1 cellular context compared by ENCODE assay signal in the genomic region with DNA sequence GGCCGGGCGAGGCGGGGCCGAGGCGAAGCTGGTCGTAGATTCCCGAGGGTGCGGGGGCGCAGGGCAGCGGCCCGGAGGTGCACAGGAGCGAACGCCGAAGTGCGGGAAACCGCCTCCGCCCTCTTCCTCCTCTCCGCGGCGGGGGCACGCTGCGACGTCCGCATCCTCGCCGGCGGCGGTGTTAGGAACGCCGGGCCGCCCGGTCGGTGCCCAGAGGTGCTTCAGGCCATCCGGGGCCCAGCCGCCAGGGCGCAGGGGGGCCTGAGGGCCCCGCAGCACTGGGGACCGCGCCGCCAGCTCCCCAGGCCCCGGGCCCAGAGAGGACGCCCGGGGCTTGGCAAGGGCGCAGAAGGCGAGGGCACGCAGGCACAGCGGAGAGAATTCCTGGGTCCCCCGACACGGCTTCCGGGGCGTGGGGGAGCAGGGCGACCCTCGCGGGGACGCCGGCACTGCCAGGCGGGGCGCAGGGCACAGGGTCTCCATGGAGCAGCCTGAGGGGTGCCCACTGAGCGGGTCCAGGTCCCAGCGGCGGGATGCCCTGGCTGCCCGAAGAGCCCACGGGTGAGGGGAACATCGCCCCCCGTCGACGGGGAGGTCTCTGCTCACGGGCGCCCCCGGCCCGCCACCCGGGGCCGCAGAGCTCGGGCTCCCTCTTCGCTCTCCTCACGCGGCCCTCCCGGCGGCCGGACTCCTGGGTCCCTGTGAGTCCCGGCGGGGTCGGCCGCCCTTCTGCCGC.
TF ChIP-seq lines count a peak whose summit lies in the region.

No MANE protein-coding gene starts in this region.

TF ChIP-seq in HepG2, 621 proteins besides CTCF, POLR2A, EP300 and RAD21 (continued from another document and continues in another):
- TF ChIP-seq FOXP4 (CRISPR knock-in tag; IDR thresholded peaks at IDR 0.05) (no peak), TBP (CRISPR knock-in tag; IDR thresholded peaks at IDR 0.05) (no peak), ZNF737 (CRISPR knock-in tag; IDR thresholded peaks at IDR 0.05; ENCODE audit: borderline replicate concordance) (no peak), HOXA9 (CRISPR knock-in tag; IDR thresholded peaks at IDR 0.05; ENCODE audit: borderline replicate concordance) (0 out of 2 replicates have a peak, but pooled peaks have one; percentile 31), GRHL1 (CRISPR knock-in tag; conservative IDR thresholded peaks at IDR 0.05) (no peak), HES4 (CRISPR knock-in tag; IDR thresholded peaks at IDR 0.05; ENCODE audit: borderline replicate concordance) (peak; percentile 77), HIVEP1 (CRISPR knock-in tag; IDR thresholded peaks at IDR 0.05) (0 out of 2 replicates have a peak, but pooled peaks have one; percentile 31), MEIS2 (CRISPR knock-in tag; IDR thresholded peaks at IDR 0.05) (no peak), TOPORS (CRISPR knock-in tag; IDR thresholded peaks at IDR 0.05) (no peak), KMT2A (CRISPR knock-in tag; IDR thresholded peaks at IDR 0.05) (no peak), ZBTB7B (CRISPR knock-in tag; IDR thresholded peaks at IDR 0.05) (no peak), ZNF569 (CRISPR knock-in tag; IDR thresholded peaks at IDR 0.05; ENCODE audit: borderline replicate concordance) (no peak), EHMT2 (IDR thresholded peaks at IDR 0.05; ENCODE audit: borderline replicate concordance, low read depth, low read length) (no peak), NBN (conservative IDR thresholded peaks at IDR 0.05) (no peak), ZSCAN25 (CRISPR knock-in tag; IDR thresholded peaks at IDR 0.05) (no peak), ZNF274 (CRISPR knock-in tag; IDR thresholded peaks at IDR 0.05) (no peak), AHDC1 (CRISPR knock-in tag; IDR thresholded peaks at IDR 0.05; ENCODE audit: borderline replicate concordance) (no peak), SIN3A (IDR thresholded peaks at IDR 0.05; ENCODE audit: borderline replicate concordance, low read depth, low read length) (no peak), EEA1 (CRISPR knock-in tag; IDR thresholded peaks at IDR 0.05; ENCODE audit: borderline replicate concordance) (no peak), SRF (IDR thresholded peaks at IDR 0.05; ENCODE audit: low read depth, low read length) (no peak), ZNF101 (CRISPR knock-in tag; IDR thresholded peaks at IDR 0.05; ENCODE audit: borderline replicate concordance, low read depth) (no peak), ZKSCAN8 (CRISPR knock-in tag; IDR thresholded peaks at IDR 0.05; ENCODE audit: borderline replicate concordance) (no peak), GPN1 (CRISPR knock-in tag; IDR thresholded peaks at IDR 0.05; ENCODE audit: borderline replicate concordance) (no peak), TMF1 (CRISPR knock-in tag; IDR thresholded peaks at IDR 0.05; ENCODE audit: low read depth) (peak; percentile 33; the same call in 1 of the 2 replicates), NFRKB (IDR thresholded peaks at IDR 0.05) (no peak), NAIF1 (CRISPR knock-in tag; IDR thresholded peaks at IDR 0.05; ENCODE audit: borderline replicate concordance) (no peak)
- TF ChIP-seq, protein P1, sequence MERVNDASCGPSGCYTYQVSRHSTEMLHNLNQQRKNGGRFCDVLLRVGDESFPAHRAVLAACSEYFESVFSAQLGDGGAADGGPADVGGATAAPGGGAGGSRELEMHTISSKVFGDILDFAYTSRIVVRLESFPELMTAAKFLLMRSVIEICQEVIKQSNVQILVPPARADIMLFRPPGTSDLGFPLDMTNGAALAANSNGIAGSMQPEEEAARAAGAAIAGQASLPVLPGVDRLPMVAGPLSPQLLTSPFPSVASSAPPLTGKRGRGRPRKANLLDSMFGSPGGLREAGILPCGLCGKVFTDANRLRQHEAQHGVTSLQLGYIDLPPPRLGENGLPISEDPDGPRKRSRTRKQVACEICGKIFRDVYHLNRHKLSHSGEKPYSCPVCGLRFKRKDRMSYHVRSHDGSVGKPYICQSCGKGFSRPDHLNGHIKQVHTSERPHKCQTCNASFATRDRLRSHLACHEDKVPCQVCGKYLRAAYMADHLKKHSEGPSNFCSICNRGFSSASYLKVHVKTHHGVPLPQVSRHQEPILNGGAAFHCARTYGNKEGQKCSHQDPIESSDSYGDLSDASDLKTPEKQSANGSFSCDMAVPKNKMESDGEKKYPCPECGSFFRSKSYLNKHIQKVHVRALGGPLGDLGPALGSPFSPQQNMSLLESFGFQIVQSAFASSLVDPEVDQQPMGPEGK (CRISPR knock-in tag; IDR thresholded peaks at IDR 0.05): 0 out of 2 replicates have a peak, but pooled peaks have one; percentile 8
- TF ChIP-seq, protein P2, sequence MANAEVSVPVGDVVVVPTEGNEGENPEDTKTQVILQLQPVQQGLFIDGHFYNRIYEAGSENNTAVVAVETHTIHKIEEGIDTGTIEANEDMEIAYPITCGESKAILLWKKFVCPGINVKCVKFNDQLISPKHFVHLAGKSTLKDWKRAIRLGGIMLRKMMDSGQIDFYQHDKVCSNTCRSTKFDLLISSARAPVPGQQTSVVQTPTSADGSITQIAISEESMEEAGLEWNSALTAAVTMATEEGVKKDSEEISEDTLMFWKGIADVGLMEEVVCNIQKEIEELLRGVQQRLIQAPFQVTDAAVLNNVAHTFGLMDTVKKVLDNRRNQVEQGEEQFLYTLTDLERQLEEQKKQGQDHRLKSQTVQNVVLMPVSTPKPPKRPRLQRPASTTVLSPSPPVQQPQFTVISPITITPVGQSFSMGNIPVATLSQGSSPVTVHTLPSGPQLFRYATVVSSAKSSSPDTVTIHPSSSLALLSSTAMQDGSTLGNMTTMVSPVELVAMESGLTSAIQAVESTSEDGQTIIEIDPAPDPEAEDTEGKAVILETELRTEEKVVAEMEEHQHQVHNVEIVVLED (CRISPR knock-in tag; IDR thresholded peaks at IDR 0.05; ENCODE audit: borderline replicate concordance): no peak
- TF ChIP-seq, protein P3, sequence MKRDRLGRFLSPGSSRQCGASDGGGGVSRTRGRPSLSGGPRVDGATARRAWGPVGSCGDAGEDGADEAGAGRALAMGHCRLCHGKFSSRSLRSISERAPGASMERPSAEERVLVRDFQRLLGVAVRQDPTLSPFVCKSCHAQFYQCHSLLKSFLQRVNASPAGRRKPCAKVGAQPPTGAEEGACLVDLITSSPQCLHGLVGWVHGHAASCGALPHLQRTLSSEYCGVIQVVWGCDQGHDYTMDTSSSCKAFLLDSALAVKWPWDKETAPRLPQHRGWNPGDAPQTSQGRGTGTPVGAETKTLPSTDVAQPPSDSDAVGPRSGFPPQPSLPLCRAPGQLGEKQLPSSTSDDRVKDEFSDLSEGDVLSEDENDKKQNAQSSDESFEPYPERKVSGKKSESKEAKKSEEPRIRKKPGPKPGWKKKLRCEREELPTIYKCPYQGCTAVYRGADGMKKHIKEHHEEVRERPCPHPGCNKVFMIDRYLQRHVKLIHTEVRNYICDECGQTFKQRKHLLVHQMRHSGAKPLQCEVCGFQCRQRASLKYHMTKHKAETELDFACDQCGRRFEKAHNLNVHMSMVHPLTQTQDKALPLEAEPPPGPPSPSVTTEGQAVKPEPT (CRISPR knock-in tag; IDR thresholded peaks at IDR 0.05; ENCODE audit: low read depth): no peak
- TF ChIP-seq, protein P4, sequence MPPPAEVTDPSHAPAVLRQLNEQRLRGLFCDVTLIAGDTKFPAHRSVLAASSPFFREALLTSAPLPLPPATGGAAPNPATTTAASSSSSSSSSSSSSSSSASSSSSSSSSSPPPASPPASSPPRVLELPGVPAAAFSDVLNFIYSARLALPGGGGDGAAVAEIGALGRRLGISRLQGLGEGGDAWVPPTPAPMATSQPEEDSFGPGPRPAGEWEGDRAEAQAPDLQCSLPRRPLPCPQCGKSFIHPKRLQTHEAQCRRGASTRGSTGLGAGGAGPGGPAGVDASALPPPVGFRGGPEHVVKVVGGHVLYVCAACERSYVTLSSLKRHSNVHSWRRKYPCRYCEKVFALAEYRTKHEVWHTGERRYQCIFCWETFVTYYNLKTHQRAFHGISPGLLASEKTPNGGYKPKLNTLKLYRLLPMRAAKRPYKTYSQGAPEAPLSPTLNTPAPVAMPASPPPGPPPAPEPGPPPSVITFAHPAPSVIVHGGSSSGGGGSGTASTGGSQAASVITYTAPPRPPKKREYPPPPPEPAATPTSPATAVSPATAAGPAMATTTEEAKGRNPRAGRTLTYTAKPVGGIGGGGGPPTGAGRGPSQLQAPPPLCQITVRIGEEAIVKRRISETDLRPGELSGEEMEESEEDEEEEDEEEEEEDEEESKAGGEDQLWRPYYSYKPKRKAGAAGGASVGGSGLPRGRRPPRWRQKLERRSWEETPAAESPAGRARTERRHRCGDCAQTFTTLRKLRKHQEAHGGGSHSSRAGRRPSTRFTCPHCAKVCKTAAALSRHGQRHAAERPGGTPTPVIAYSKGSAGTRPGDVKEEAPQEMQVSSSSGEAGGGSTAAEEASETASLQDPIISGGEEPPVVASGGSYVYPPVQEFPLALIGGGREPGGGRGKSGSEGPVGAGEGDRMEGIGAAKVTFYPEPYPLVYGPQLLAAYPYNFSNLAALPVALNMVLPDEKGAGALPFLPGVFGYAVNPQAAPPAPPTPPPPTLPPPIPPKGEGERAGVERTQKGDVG (CRISPR knock-in tag; IDR thresholded peaks at IDR 0.05; ENCODE audit: borderline replicate concordance): no peak
- TF ChIP-seq, protein P5, sequence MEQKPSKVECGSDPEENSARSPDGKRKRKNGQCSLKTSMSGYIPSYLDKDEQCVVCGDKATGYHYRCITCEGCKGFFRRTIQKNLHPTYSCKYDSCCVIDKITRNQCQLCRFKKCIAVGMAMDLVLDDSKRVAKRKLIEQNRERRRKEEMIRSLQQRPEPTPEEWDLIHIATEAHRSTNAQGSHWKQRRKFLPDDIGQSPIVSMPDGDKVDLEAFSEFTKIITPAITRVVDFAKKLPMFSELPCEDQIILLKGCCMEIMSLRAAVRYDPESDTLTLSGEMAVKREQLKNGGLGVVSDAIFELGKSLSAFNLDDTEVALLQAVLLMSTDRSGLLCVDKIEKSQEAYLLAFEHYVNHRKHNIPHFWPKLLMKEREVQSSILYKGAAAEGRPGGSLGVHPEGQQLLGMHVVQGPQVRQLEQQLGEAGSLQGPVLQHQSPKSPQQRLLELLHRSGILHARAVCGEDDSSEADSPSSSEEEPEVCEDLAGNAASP (CRISPR knock-in tag; IDR thresholded peaks at IDR 0.05; ENCODE audit: borderline replicate concordance): no peak
- TF ChIP-seq, protein P6, sequence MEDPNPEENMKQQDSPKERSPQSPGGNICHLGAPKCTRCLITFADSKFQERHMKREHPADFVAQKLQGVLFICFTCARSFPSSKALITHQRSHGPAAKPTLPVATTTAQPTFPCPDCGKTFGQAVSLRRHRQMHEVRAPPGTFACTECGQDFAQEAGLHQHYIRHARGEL (CRISPR knock-in tag; IDR thresholded peaks at IDR 0.05): no peak
